ENCODE assay signal across 8 cellular contexts in the genomic region with DNA sequence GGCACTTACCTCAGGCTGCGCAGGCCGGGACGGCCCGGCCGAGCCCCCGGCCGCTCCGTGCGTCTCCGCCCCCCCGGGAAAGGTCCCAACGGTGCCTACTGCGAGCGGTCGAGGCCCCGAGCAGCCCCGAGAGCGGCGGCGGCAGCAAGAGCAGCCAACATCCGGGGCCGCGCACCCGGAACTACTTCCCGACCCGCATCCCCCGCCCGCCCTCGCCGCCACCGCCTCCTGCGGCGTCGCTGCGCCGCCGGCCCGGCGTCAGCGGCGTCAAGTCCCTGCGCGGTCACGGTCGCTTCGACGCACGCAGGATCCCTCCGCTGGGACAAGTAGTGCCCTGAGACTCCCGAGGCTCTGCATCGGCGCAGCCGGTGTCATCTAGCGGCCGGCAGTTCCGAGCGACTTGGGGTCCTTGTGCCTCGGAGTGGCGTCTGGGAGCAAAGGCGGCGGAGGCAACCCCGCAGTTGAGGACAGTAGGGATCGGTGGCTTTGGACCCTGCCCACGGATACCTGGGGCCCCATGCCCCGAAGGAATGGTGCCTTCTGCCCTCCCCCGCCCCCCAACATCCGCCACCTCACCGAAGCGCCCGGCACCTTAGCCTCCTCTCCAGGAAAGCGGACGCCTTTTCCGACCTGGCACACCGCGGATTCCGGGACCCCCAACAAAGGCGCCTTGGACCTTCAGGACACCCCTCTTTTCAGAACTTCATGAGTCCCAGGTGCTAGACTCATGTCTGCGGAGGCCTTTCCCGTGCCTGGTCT. TPM values are rescaled to one million over a fixed set of nuclear protein-coding genes. Genes with fewer than 3 reads are reported as not detected.
DNase-seq lines count a peak whose midpoint lies in the region; ATAC-seq and TF ChIP-seq lines count a peak whose summit lies in the region.

A gene (minus strand): TSS at position 186 of the 759 bp plus-strand sequence. CDS start 24,142 bp downstream, outside the sequence.

- DNase-seq in NCI-H1436 (lab: John Stamatoyannopoulos, UW) (peak; percentile 95), T-helper 1 cell (peak; percentile 85 to 95 (median 89)), adrenal gland (peak; percentile 90 to 97 (median 95)), left cardiac atrium (peak; percentile 94), posterior vena cava (ENCODE audit: low spot score) (peak; percentile 98), upper lobe of left lung (peak; percentile 90 to 98)

- H3K36me3 ChIP-seq in adrenal gland (replicated peaks in 1 of 2) (no peaks in the 10 kb centered on the region), upper lobe of left lung (no peaks in the 10 kb centered on the region)

- peak within 1 kb of the TSS in 4 of 5 donors; percentile 85 to 97 (median 90) for H3K27ac ChIP-seq in adrenal gland
- peak within 1 kb of the TSS; percentile 94 to 98 (median 95) for H3K27ac ChIP-seq in upper lobe of left lung

- peak; percentile 56 to 84 for TF ChIP-seq POLR2A in adrenal gland (IDR thresholded peaks at IDR 0.05)
- TF ChIP-seq POLR2A in upper lobe of left lung (IDR thresholded peaks at IDR 0.05) = peak in 3 of 4 donors; percentile 34 to 88 (median 74)

- H3K4me1 ChIP-seq in adrenal gland (replicated peaks in 1 of 2) (peaks cover 18 to 28% of the 10 kb centered on the region in 2 donors), upper lobe of left lung (peaks cover 19 to 38% (median 24%) of the 10 kb centered on the region in 4 donors)

- H3K9me3 ChIP-seq in adrenal gland (replicated peaks in 1 of 3) = no peaks in the 10 kb centered on the region
- no peaks in the 10 kb centered on the region for H3K9me3 ChIP-seq in upper lobe of left lung

- WGBS in adrenal gland, 4 donors = 0 to 1% (median 1%) methylated on average over 3 to 79 of the region's 79 CpGs
- 0% methylated on average over 2 to 9 of the region's 79 CpGs for WGBS in upper lobe of left lung, 2 donors

- no peak for TF ChIP-seq CTCF in GM12875 (IDR thresholded peaks at IDR 0.05; ENCODE audit: borderline replicate concordance, insufficient read depth, low read depth, low read length)
- TF ChIP-seq CTCF in adrenal gland (IDR thresholded peaks at IDR 0.05) = peak in 1 of 6 experiments; percentile 32
- TF ChIP-seq CTCF in upper lobe of left lung (IDR thresholded peaks at IDR 0.05) = peak in 1 of 6 experiments; percentile 24

- TF ChIP-seq EP300 in upper lobe of left lung (IDR thresholded peaks at IDR 0.05) = peak in 2 of 4 donors; percentile 45 to 71

- no peaks in the 10 kb centered on the region for H3K27me3 ChIP-seq in adrenal gland
- no peaks in the 10 kb centered on the region for H3K27me3 ChIP-seq in upper lobe of left lung

- ATAC-seq in HG02763 (IDR thresholded peaks at IDR 0.05; ENCODE audit: unreplicated experiment) (peak; percentile 81), left cardiac atrium (peak; percentile 95 to 97), upper lobe of left lung (ENCODE audit: low FRiP score in 2 of 2) (peak; percentile 96 to 98)

- peak within 1 kb of the TSS; percentile 64 for H3K4me3 ChIP-seq in GM12875 (ENCODE audit: low read depth, low read length)
- H3K4me3 ChIP-seq in adrenal gland = peak within 1 kb of the TSS; percentile 74 to 98 (median 98)
- peak within 1 kb of the TSS; percentile 81 to 97 (median 92) for H3K4me3 ChIP-seq in upper lobe of left lung

- intact Hi-C loops in adrenal gland (cut with DNase I) = loop anchor here in 1 of 2 donors (10.0 kb wide), 2 partner anchors 70 to 160 kb away; no protein-coding TSS in a partner anchor
- intact Hi-C loops in left cardiac atrium (cut with DNase I) = loop anchor here (5.0 to 10.0 kb wide), 3 partner anchors 120 to 350 kb away; a partner anchor contains a TSS
- intact Hi-C loops in posterior vena cava (cut with DNase I) = no loop called here

RNA-seq across cellular contexts. Expression of the gene that starts here (rescaled TPM):
- total RNA-seq in adrenal gland (10 to 100 TPM; 19.7 to 58.5 (median 34.1) TPM), left cardiac atrium (10 to 100 TPM; 34.3 to 43.0 TPM), posterior vena cava (10 to 100 TPM; 44.3 to 45.4 TPM), upper lobe of left lung (10 to 100 TPM; 21.6 to 81.4 (median 39.3) TPM)
- polyA plus RNA-seq in adrenal gland = 10 to 100 TPM in 2 of 3 donors, 1 to 10 TPM in 1; 8.4 to 36.1 (median 10.2) TPM

Comparison
In these comparisons a context has a peak if more than half of its experiments do, and no peak if none do; other contexts are left out.
1. Peak in every context shown above with its lines: DNase-seq, ATAC-seq, H3K4me3 ChIP-seq and H3K27ac ChIP-seq.
2. intact Hi-C loops: an anchor here in left cardiac atrium (5.0 to 10.0 kb wide); none called in posterior vena cava.